Comparison of ENCODE assay signal across 22 cellular contexts in the genomic region with DNA sequence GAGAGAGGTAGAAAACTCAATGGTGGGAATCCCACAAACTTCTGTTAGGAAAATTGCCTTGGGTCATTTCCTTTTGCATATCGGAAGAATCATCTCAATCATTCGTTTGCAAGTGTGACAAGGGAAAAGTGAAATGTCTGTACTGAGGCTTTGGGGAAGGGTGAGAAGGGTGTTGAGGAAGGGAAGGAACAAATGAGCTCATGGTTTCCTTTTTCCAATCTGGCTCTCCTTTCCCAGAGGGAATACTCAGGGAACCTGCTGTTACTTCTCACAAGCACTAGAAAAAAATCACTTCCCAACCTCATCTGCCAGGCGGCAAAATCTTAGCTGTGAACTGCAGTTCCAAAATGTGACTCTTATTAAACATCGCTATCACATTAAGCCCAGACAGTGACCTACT.
"Had no signal": no experiment of that assay in that cellular context is flagged by ENCODE, and none has a peak within 500 bp of the region (broad histone marks: within the 10 kb centered on the region; RNA-seq: fewer than 3 reads in every experiment).

No MANE protein-coding gene starts in this region.

- H3K9me3 ChIP-seq: esophagus squamous epithelium, spleen, testis, tibial artery had no signal

- H3K4me1 ChIP-seq: neural progenitor cell, parathyroid adenoma, spleen had no signal

- ATAC-seq: effector memory CD8-positive, alpha-beta T cell; naive thymus-derived CD4-positive, alpha-beta T cell; stimulated activated memory B cell treated with anti-CD40 and anti-IgM and Interleukin-4, amounts not matched to agents 10 μg/mL and 1 μg/mL and 100 μg/mL, for 72 hours; stimulated activated naive CD8-positive, alpha-beta T cell treated with anti-CD3 and anti-CD28 coated beads, Interleukin-15, Interleukin-2, amounts not matched to agents 100 U/mL and 50 U/mL, for 24 hours had no signal

- H3K27ac ChIP-seq: esophagus squamous epithelium, neural progenitor cell, parathyroid adenoma, skin epidermis, spleen, testis, tibial artery had no signal

- H3K36me3 ChIP-seq: esophagus squamous epithelium, neural progenitor cell, spleen, tibial artery had no signal

- H3K27me3 ChIP-seq: esophagus squamous epithelium, neural progenitor cell, spleen, testis had no signal

- DNase-seq: cerebellar nuclear complex; cortex of kidney; effector memory CD8-positive, alpha-beta T cell; erythroblast; esophagus squamous epithelium; foreskin melanocyte; head of caudate nucleus; hippocampal formation; left colon; midbrain; naive thymus-derived CD4-positive, alpha-beta T cell; spleen; stimulated activated CD4-positive, alpha-beta T cell treated with anti-CD3 and anti-CD28 coated beads, Interleukin-4, amount 100 ng/mL, for 4 hours; stimulated activated naive CD8-positive, alpha-beta T cell treated with anti-CD3 and anti-CD28 coated beads, Interleukin-15, Interleukin-2, amounts not matched to agents 100 U/mL and 50 U/mL, for 24 hours; substantia nigra; testis; tibial artery had no signal

- H3K4me3 ChIP-seq: esophagus squamous epithelium, lung, neural progenitor cell, skin epidermis, spleen, testis, tibial artery had no signal
